Comparison of ENCODE assay signal across 20 cellular contexts in the genomic region with DNA sequence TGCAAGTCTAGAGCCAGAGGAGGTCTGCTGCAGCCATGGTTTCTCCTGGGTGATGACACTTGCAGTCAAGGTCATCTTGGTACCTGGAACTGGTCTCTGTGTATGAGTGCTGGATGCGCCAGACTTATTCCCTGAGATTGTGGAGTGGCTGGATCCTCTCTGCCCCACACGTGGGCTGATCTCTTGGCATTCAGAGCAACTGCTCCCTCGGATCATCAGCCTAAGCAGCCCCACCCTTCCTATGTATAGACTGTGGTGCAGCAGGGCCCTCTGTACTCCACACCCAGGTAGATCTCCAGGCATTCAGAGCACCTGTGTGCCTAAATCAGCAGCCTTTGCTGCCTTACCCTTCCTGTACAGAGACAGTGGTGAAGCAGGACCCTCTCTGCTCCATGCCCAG. TPM values are rescaled to one million over a fixed set of nuclear protein-coding genes. Genes with fewer than 3 reads are reported as not detected.
"Had no signal": no experiment of that assay in that cellular context is flagged by ENCODE, and none has a peak within 500 bp of the region (broad histone marks: within the 10 kb centered on the region; RNA-seq: fewer than 3 reads in every experiment).

No MANE protein-coding gene starts in this region.

- H3K36me3 ChIP-seq: MG63 had no signal

- H3K27ac ChIP-seq: RWPE1 had no signal

- DNase-seq: KBM-7, MG63, NCI-H1092, NCI-H1436, NCI-H187, NCI-H2029, NCI-H2081 treated with DMSO at 0.1 percent for 48 hours, NCI-H2171, NCI-H226, NCI-H446, NCI-H510A, NCI-H524 treated with DMSO at 0.1 percent for 48 hours, NCI-H69, NCI-H774, PC-3, SHP77, SK-N-SH had no signal

- ATAC-seq: Panc1, PC-3 had no signal

- H3K9me3 ChIP-seq: MG63, SK-N-SH had no signal

- H3K4me3 ChIP-seq: MG63 had no signal

- H3K27me3 ChIP-seq: MG63 had no signal

RNA-seq across cellular contexts. Expression of a gene that starts 12.1 kb away (rescaled TPM):
- total RNA-seq: SK-MEL-5 had no signal
